In genomic region chr10:86671985-86672710, GRCh38 we compare ENCODE assay signal across 12 cellular contexts. TPM values are rescaled to one million over a fixed set of nuclear protein-coding genes. Genes with fewer than 3 reads are reported as not detected.
DNase-seq lines count a peak whose midpoint lies in the region; ATAC-seq and TF ChIP-seq lines count a peak whose summit lies in the region.
"Had no signal": no experiment of that assay in that cellular context is flagged by ENCODE, and none has a peak within 500 bp of the region (broad histone marks: within the 10 kb centered on the region; RNA-seq: fewer than 3 reads in every experiment).

No MANE protein-coding gene starts in this region.

- peak overlapping the region; percentile 98 for H3K27ac ChIP-seq in left ventricle myocardium inferior (replicated peaks)

- H3K36me3 Mint-ChIP-seq in WTC11, result no peaks in the 10 kb centered on the region
- no peaks in the 10 kb centered on the region for H3K36me3 Mint-ChIP-seq in progenitor cell of endocrine pancreas (ENCODE audit: insufficient read depth)
- H3K36me3 Mint-ChIP-seq: activated naive CD8-positive, alpha-beta T cell had no signal

- peak; percentile 23 for DNase-seq in AG10803 (ENCODE audit: low read depth)
- DNase-seq in WTC11 (ENCODE audit: low spot score), result no peak
- DNase-seq in left ventricle myocardium inferior, result peak; percentile 80
- DNase-seq in progenitor cell of endocrine pancreas (ENCODE audit: low spot score, unreplicated experiment), result no peak
- no peak for DNase-seq in NCI-H1105 treated with DMSO at 0.1 percent for 48 hours (lab: John Stamatoyannopoulos, UW)
- no peak for DNase-seq in activated CD4-positive, alpha-beta T cell treated with anti-CD3 and anti-CD28 coated beads, Interleukin-2, amount 50 U/mL, for 4 hours
- no peak for DNase-seq in NCI-H146 treated with DMSO at 0.1 percent for 48 hours (lab: John Stamatoyannopoulos, UW; ENCODE audit: unreplicated experiment)
- DNase-seq: activated CD8-positive, alpha-beta T cell treated with anti-CD3 and anti-CD28 coated beads for 36 hours; upper lobe of left lung had no signal

- H3K9me3 Mint-ChIP-seq in WTC11 (no peaks in the 10 kb centered on the region), progenitor cell of endocrine pancreas (ENCODE audit: low read depth) (no peaks in the 10 kb centered on the region)
- H3K9me3 Mint-ChIP-seq: activated CD8-positive, alpha-beta T cell treated with anti-CD3 and anti-CD28 coated beads for 36 hours had no signal

- H3K4me3 Mint-ChIP-seq in WTC11 (no peak overlapping the region), progenitor cell of endocrine pancreas (ENCODE audit: low read depth) (peak overlapping the region; percentile 46)
- H3K4me3 Mint-ChIP-seq: activated CD8-positive, alpha-beta T cell treated with anti-CD3 and anti-CD28 coated beads for 36 hours; activated naive CD8-positive, alpha-beta T cell had no signal

- TF ChIP-seq POLR2A in GM18505 (IDR thresholded peaks at IDR 0.05; ENCODE audit: borderline replicate concordance, extremely low read depth, insufficient read depth, insufficient read length), result no peak

- peaks cover 50% of the 10 kb centered on the region for H3K36me3 ChIP-seq in left ventricle myocardium inferior
- H3K36me3 ChIP-seq: upper lobe of left lung had no signal

- H3K4me1 ChIP-seq in left ventricle myocardium inferior, result peaks cover 85% of the 10 kb centered on the region

- H3K27ac Mint-ChIP-seq in WTC11, result peak overlapping the region; percentile 76
- peak overlapping the region; percentile 46 for H3K27ac Mint-ChIP-seq in progenitor cell of endocrine pancreas
- H3K27ac Mint-ChIP-seq: activated CD8-positive, alpha-beta T cell treated with anti-CD3 and anti-CD28 coated beads for 36 hours; activated naive CD8-positive, alpha-beta T cell had no signal

- POLR2A ChIA-PET in WTC11 (lab: Charles Lee), result no interaction called here

- peaks cover 49% of the 10 kb centered on the region for H3K4me1 Mint-ChIP-seq in WTC11
- H3K4me1 Mint-ChIP-seq in progenitor cell of endocrine pancreas (ENCODE audit: low read depth), result peaks cover 31% of the 10 kb centered on the region

- CTCF ChIA-PET in WTC11 (lab: Charles Lee), result interaction anchor here (0.6 to 2.8 kb wide), 7 partner anchors 9 to 294 kb away, joined by 3 to 19 read pairs (median 6); no protein-coding TSS in a partner anchor

- no peak for TF ChIP-seq CTCF in AG10803 (conservative IDR thresholded peaks at IDR 0.05; ENCODE audit: low read length)
- no peak for TF ChIP-seq CTCF in WTC11 (IDR thresholded peaks at IDR 0.05)
- TF ChIP-seq CTCF in left ventricle myocardium inferior (IDR thresholded peaks at IDR 0.05; ENCODE audit: borderline replicate concordance), result no peak
- TF ChIP-seq CTCF in progenitor cell of endocrine pancreas (IDR thresholded peaks at IDR 0.05; ENCODE audit: unreplicated experiment), result no peak

- H3K27me3 ChIP-seq in left ventricle myocardium inferior (ENCODE audit: low read depth), result peaks cover 9% of the 10 kb centered on the region
- H3K27me3 ChIP-seq: upper lobe of left lung had no signal

- H3K27me3 Mint-ChIP-seq in WTC11 (ENCODE audit: low read depth) (no peaks in the 10 kb centered on the region), progenitor cell of endocrine pancreas (peaks cover 8% of the 10 kb centered on the region)
- H3K27me3 Mint-ChIP-seq: activated CD8-positive, alpha-beta T cell treated with anti-CD3 and anti-CD28 coated beads for 36 hours; activated naive CD8-positive, alpha-beta T cell had no signal

- H3K4me3 ChIP-seq in AG10803 (ENCODE audit: low read length), result no peak overlapping the region
- peak overlapping the region; percentile 77 for H3K4me3 ChIP-seq in left ventricle myocardium inferior
- H3K4me3 ChIP-seq: upper lobe of left lung had no signal

- H3K9me3 ChIP-seq in left ventricle myocardium inferior (replicated peaks), result no peaks in the 10 kb centered on the region
- H3K9me3 ChIP-seq: upper lobe of left lung had no signal

- ATAC-seq in WTC11 (peak; percentile 33), GM18505 (IDR thresholded peaks at IDR 0.05; ENCODE audit: unreplicated experiment) (no peak)
- ATAC-seq: activated CD8-positive, alpha-beta T cell treated with anti-CD3 and anti-CD28 coated beads for 36 hours had no signal

- intact Hi-C loops in left ventricle myocardium inferior (cut with micrococcal nuclease), result no loop called here

TF ChIP-seq in WTC11, 78 proteins besides CTCF, POLR2A, EP300 and RAD21:
- TF ChIP-seq ZNF416 (CRISPR knock-in tag; IDR thresholded peaks at IDR 0.05), result no peak

RNA-seq across cellular contexts. Expression of gene LDB3, which starts 3.8 kb away (rescaled TPM):
- total RNA-seq in WTC11 (2021) (0.42 to 0.96 TPM (median 0.46 TPM) in 3 replicates), left ventricle myocardium inferior (1,542 TPM), progenitor cell of endocrine pancreas (0.26 and 0.31 TPM in 2 replicates)

RNA-seq across cellular contexts. Expression of gene OPN4, which starts 17.8 kb away (rescaled TPM):
- total RNA-seq in WTC11 (2021), result not detected in 3 replicates
- total RNA-seq in left ventricle myocardium inferior, result 0.25 TPM
- total RNA-seq in progenitor cell of endocrine pancreas, result not detected in 2 replicates
- total RNA-seq: activated CD8-positive, alpha-beta T cell treated with anti-CD3 and anti-CD28 coated beads for 36 hours; G401; upper lobe of left lung had no signal

Comparison
In these comparisons a context has a peak if more than half of its experiments do, and no peak if none do; other contexts are left out.
1. DNase-seq: peak in AG10803 (single experiment) and left ventricle myocardium inferior (single experiment); none in WTC11 (single experiment), progenitor cell of endocrine pancreas (single experiment), NCI-H1105 treated with DMSO at 0.1 percent for 48 hours (single experiment), activated CD4-positive, alpha-beta T cell treated with anti-CD3 and anti-CD28 coated beads, Interleukin-2, amount 50 U/mL, for 4 hours (0 of 2) and NCI-H146 treated with DMSO at 0.1 percent for 48 hours (single experiment).
2. RNA of gene LDB3, which starts 3.8 kb away (total RNA-seq): 1,542 TPM in left ventricle myocardium inferior (single experiment); 0.42 to 0.96 TPM in WTC11 and 0.26 to 0.31 TPM in progenitor cell of endocrine pancreas; every median in the first group is over 100 times any median in the second.